ENCODE assay signal across 20 cellular contexts in the genomic region with DNA sequence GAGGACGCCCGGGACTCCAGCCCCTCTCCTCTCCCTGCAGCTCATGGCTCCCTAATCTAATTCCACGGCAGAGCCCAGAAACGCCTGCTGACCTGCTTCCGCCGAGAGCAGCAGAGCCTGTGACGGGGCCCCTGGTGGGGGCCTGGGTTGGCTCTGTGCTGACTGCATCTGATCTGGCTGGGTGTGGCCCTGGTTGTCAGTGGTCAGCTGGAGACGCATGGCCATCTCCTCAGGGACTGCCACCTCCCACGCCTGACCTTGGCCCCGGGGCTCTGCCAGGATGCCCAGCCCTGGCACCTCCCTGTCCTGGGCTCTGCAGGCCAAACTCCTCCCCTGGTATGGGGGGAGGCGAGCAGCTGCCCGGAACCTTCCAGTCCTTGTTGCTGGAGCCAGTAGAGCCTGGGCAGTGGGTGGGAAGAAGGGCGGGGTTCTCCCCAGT. TPM values are rescaled to one million over a fixed set of nuclear protein-coding genes. Genes with fewer than 3 reads are reported as not detected.
DNase-seq lines count a peak whose midpoint lies in the region; ATAC-seq, FAIRE-seq and TF ChIP-seq lines count a peak whose summit lies in the region.
"Had no signal": no experiment of that assay in that cellular context is flagged by ENCODE, and none has a peak within 500 bp of the region (broad histone marks: within the 10 kb centered on the region; RNA-seq: fewer than 3 reads in every experiment).

No MANE protein-coding gene starts in this region.

- H3K9me3 ChIP-seq in adrenal gland (replicated peaks in 1 of 3), result no peaks in the 10 kb centered on the region
- H3K9me3 ChIP-seq: mucosa of descending colon, pancreas, SJSA1 had no signal

- intact Hi-C loops in adrenal gland (cut with DNase I), result no loop called here

- TF ChIP-seq POLR2A in adrenal gland (IDR thresholded peaks at IDR 0.05) (peak; percentile 60 to 72), GM12891 (IDR thresholded peaks at IDR 0.05; ENCODE audit: low read depth, low read length) (no peak)

- peak overlapping the region in 1 of 4 donors; percentile 32 for H3K4me3 ChIP-seq in adrenal gland
- H3K4me3 ChIP-seq: mucosa of descending colon, pancreas, SJSA1 had no signal

- no peak for ATAC-seq in natural killer cell treated with Interleukin-12 subunit alpha and Interleukin-12 subunit beta and Interleukin-15 and Interleukin-18, amount 100 ng/mL, for 72 hours
- ATAC-seq: activated T-helper 17 cell treated with anti-CD3 and anti-CD28 coated beads, Interleukin-2, amount 50 U/mL, for 72 hours; HCT116; mucosa of descending colon had no signal

- WGBS in adrenal gland, 4 donors, result 29 to 47% (median 38%) methylated on average over 5 to 13 of the region's 13 CpGs

- H3K36me3 Mint-ChIP-seq in natural killer cell treated with Interleukin-12 subunit alpha and Interleukin-12 subunit beta and Interleukin-15 and Interleukin-18, amount 100 ng/mL, for 72 hours, result no peaks in the 10 kb centered on the region
- H3K36me3 Mint-ChIP-seq: stimulated activated naive B cell treated with anti-CD40 and anti-IgM and Interleukin-4, amounts not matched to agents 10 μg/mL and 1 μg/mL and 100 μg/mL, for 72 hours; type B pancreatic cell had no signal

- no peaks in the 10 kb centered on the region for H3K4me1 Mint-ChIP-seq in natural killer cell treated with Interleukin-12 subunit alpha and Interleukin-12 subunit beta and Interleukin-15 and Interleukin-18, amount 100 ng/mL, for 72 hours (ENCODE audit: low read depth in 2 of 2)
- H3K4me1 Mint-ChIP-seq: activated T-helper 17 cell treated with anti-CD3 and anti-CD28 coated beads, Interleukin-2, amount 50 U/mL, for 72 hours had no signal

- no peak for TF ChIP-seq CTCF in adrenal gland (IDR thresholded peaks at IDR 0.05)

- no peak for FAIRE-seq in GM12891 (lab: Jason Lieb, UNC)
- FAIRE-seq: pancreas had no signal

- H3K4me3 Mint-ChIP-seq in natural killer cell treated with Interleukin-12 subunit alpha and Interleukin-12 subunit beta and Interleukin-15 and Interleukin-18, amount 100 ng/mL, for 72 hours, result no peak overlapping the region
- H3K4me3 Mint-ChIP-seq: activated T-helper 17 cell treated with anti-CD3 and anti-CD28 coated beads, Interleukin-2, amount 50 U/mL, for 72 hours; central memory CD8-positive, alpha-beta T cell; stimulated activated naive B cell treated with anti-CD40 and anti-IgM and Interleukin-4, amounts not matched to agents 10 μg/mL and 1 μg/mL and 100 μg/mL, for 72 hours; type B pancreatic cell had no signal

- no peaks in the 10 kb centered on the region for H3K27me3 ChIP-seq in adrenal gland
- H3K27me3 ChIP-seq: pancreas had no signal

- H3K27ac ChIP-seq in adrenal gland (peak overlapping the region in 4 of 5 donors; percentile 31 to 89 (median 72)), substantia nigra (ENCODE audit: low read depth, low read length, poor library complexity, severe bottlenecking) (peak overlapping the region; percentile 3)
- H3K27ac ChIP-seq: pancreas, SJSA1 had no signal

- H3K27me3 Mint-ChIP-seq in natural killer cell treated with Interleukin-12 subunit alpha and Interleukin-12 subunit beta and Interleukin-15 and Interleukin-18, amount 100 ng/mL, for 72 hours, result no peaks in the 10 kb centered on the region
- H3K27me3 Mint-ChIP-seq: activated T-helper 17 cell treated with anti-CD3 and anti-CD28 coated beads, Interleukin-2, amount 50 U/mL, for 72 hours; central memory CD8-positive, alpha-beta T cell; type B pancreatic cell had no signal

- no peak overlapping the region for H3K27ac Mint-ChIP-seq in natural killer cell treated with Interleukin-12 subunit alpha and Interleukin-12 subunit beta and Interleukin-15 and Interleukin-18, amount 100 ng/mL, for 72 hours
- H3K27ac Mint-ChIP-seq: activated T-helper 17 cell treated with anti-CD3 and anti-CD28 coated beads, Interleukin-2, amount 50 U/mL, for 72 hours; stimulated activated naive B cell treated with anti-CD40 and anti-IgM and Interleukin-4, amounts not matched to agents 10 μg/mL and 1 μg/mL and 100 μg/mL, for 72 hours; type B pancreatic cell had no signal

- DNase-seq in LHCN-M2 (ENCODE audit: low read depth) (peak; percentile 43), adrenal gland (peak; percentile 81 to 99 (median 95)), myocyte (ENCODE audit: low read depth) (peak; percentile 84), substantia nigra (lab: John Stamatoyannopoulos, UW) (peak in 4 of 49 donors; percentile 16 to 38 (median 30)), NCI-H2081 (lab: John Stamatoyannopoulos, UW) (no peak), GM12891 (ENCODE audit: insufficient read length, low spot score) (no peak)
- DNase-seq in natural killer cell treated with Interleukin-12 subunit alpha and Interleukin-12 subunit beta and Interleukin-15 and Interleukin-18, amount 100 ng/mL, for 72 hours (ENCODE audit: low spot score), result no peak
- DNase-seq: activated CD4-positive, CD25-positive, alpha-beta regulatory T cell treated with anti-CD3 and anti-CD28 coated beads, Interleukin-2, amount 50 U/mL, for 72 hours; effector memory CD4-positive, alpha-beta T cell; hippocampal formation; mucosa of descending colon; NCI-H146; pancreas; stimulated activated naive B cell treated with anti-CD40 and anti-IgM and Interleukin-4, amounts not matched to agents 10 μg/mL and 1 μg/mL and 100 μg/mL, for 72 hours; T-helper 9 cell had no signal

- peaks cover 11 to 24% of the 10 kb centered on the region in 2 donors for H3K4me1 ChIP-seq in adrenal gland (replicated peaks in 1 of 2)
- H3K4me1 ChIP-seq: pancreas had no signal

- H3K36me3 ChIP-seq in adrenal gland (replicated peaks in 1 of 2), result no peaks in the 10 kb centered on the region
- H3K36me3 ChIP-seq: pancreas, SJSA1 had no signal

- H3K9me3 Mint-ChIP-seq in natural killer cell treated with Interleukin-12 subunit alpha and Interleukin-12 subunit beta and Interleukin-15 and Interleukin-18, amount 100 ng/mL, for 72 hours, result no peaks in the 10 kb centered on the region
- H3K9me3 Mint-ChIP-seq: activated T-helper 17 cell treated with anti-CD3 and anti-CD28 coated beads, Interleukin-2, amount 50 U/mL, for 72 hours; central memory CD8-positive, alpha-beta T cell; stimulated activated naive B cell treated with anti-CD40 and anti-IgM and Interleukin-4, amounts not matched to agents 10 μg/mL and 1 μg/mL and 100 μg/mL, for 72 hours; type B pancreatic cell had no signal

TF ChIP-seq in GM12891, 5 proteins besides CTCF, POLR2A, EP300 and RAD21:
- TF ChIP-seq SPI1 (IDR thresholded peaks at IDR 0.05; ENCODE audit: low read depth, low read length) (no peak), POLR2AphosphoS5 (IDR thresholded peaks at IDR 0.05; ENCODE audit: low read depth, low read length) (no peak), TAF1 (IDR thresholded peaks at IDR 0.05; ENCODE audit: low read depth, low read length) (no peak), POU2F2 (IDR thresholded peaks at IDR 0.05; ENCODE audit: low read depth, low read length) (no peak), PAX5 (IDR thresholded peaks at IDR 0.05; ENCODE audit: insufficient read depth, low read length, severe bottlenecking) (no peak)

RNA-seq across cellular contexts. Expression of gene PLCH2, which starts 1.1 kb away (rescaled TPM):
- total RNA-seq in LHCN-M2 (2014; rRNA removed) (0.06 TPM in 1 of 2 replicates, not detected in the other), adrenal gland (1 to 10 TPM in 5 of 8 donors, under 1 TPM in 2, not detected in 1; 0.65 to 6.1 (median 2.0) TPM), myocyte (0.21 and 0.57 TPM in 2 replicates)
- 0.09 TPM for polyA plus RNA-seq in LHCN-M2 (2012)
- 10 to 100 TPM in 2 of 3 donors, 1 to 10 TPM in 1; 2.4 to 66.3 (median 11.4) TPM for polyA plus RNA-seq in adrenal gland
- polyA plus RNA-seq in myocyte (2012), result 0.14 TPM
- 1 to 10 TPM; 5.5 to 6.9 TPM for total RNA-seq in natural killer cell treated with Interleukin-12 subunit alpha and Interleukin-12 subunit beta and Interleukin-15 and Interleukin-18, amount 100 ng/mL, for 72 hours
- polyA plus RNA-seq in GM12891 (2012; ENCODE audit: low read depth, missing spikeins), result 0.51 TPM

RNA-seq across cellular contexts. Expression of gene PANK4, which starts 51.4 kb away (rescaled TPM):
- total RNA-seq in LHCN-M2 (2014; rRNA removed), result 22.4 and 30.0 TPM in 2 replicates
- 13.9 TPM for polyA plus RNA-seq in LHCN-M2 (2012)
- 10 to 100 TPM; 14.2 to 50.2 (median 31.4) TPM for total RNA-seq in adrenal gland
- 10 to 100 TPM; 13.8 to 44.1 (median 26.2) TPM for polyA plus RNA-seq in adrenal gland
- 19.4 and 27.5 TPM in 2 replicates for total RNA-seq in myocyte
- 17.9 TPM for polyA plus RNA-seq in myocyte (2012)
- total RNA-seq in natural killer cell treated with Interleukin-12 subunit alpha and Interleukin-12 subunit beta and Interleukin-15 and Interleukin-18, amount 100 ng/mL, for 72 hours, result 10 to 100 TPM; 37.7 to 70.5 TPM
- 12.6 TPM for polyA plus RNA-seq in GM12891 (2012; ENCODE audit: low read depth, missing spikeins)

RNA-seq across cellular contexts. Expression of gene HES5, which starts 55.1 kb away (rescaled TPM):
- not detected in 2 replicates for total RNA-seq in LHCN-M2 (2014; rRNA removed)
- not detected for polyA plus RNA-seq in LHCN-M2 (2012)
- not detected for total RNA-seq in adrenal gland
- polyA plus RNA-seq in adrenal gland, result not detected
- total RNA-seq in myocyte, result not detected in 2 replicates
- polyA plus RNA-seq in myocyte (2012), result not detected
- total RNA-seq in natural killer cell treated with Interleukin-12 subunit alpha and Interleukin-12 subunit beta and Interleukin-15 and Interleukin-18, amount 100 ng/mL, for 72 hours, result not detected
- polyA plus RNA-seq in GM12891 (2012; ENCODE audit: low read depth, missing spikeins), result not detected
- total RNA-seq: activated T-helper 17 cell treated with anti-CD3 and anti-CD28 coated beads, Interleukin-2, amount 50 U/mL, for 72 hours; SJSA1 had no signal

Comparison
In these comparisons a context has a peak if more than half of its experiments do, and no peak if none do; other contexts are left out.
1. DNase-seq: peak in LHCN-M2 (single experiment), adrenal gland (7 of 7) and myocyte (single experiment); none in NCI-H2081 (0 of 2), natural killer cell treated with Interleukin-12 subunit alpha and Interleukin-12 subunit beta and Interleukin-15 and Interleukin-18, amount 100 ng/mL, for 72 hours (single experiment) and GM12891 (single experiment).